30 cellular contexts compared by ENCODE assay signal in genomic region chr2:220876074-220876824, GRCh38.
"Had no signal": no experiment of that assay in that cellular context is flagged by ENCODE, and none has a peak within 500 bp of the region (broad histone marks: within the 10 kb centered on the region; RNA-seq: fewer than 3 reads in every experiment).

No MANE protein-coding gene starts in this region.

- H3K27ac ChIP-seq: VCaP had no signal

- H3K36me3 Mint-ChIP-seq: activated CD4-positive, alpha-beta memory T cell treated with anti-CD3 and anti-CD28 coated beads for 36 hours; activated naive CD4-positive, alpha-beta T cell treated with anti-CD3 and anti-CD28 coated beads, Interleukin-2, amount 10 ng/mL, durations not matched to agents 7 days and 5 days; activated naive CD8-positive, alpha-beta T cell; brain had no signal

- DNase-seq: activated B cell treated with CpG ODN at 0.5 μM for 24 hours; activated CD4-positive, alpha-beta memory T cell treated with anti-CD3 and anti-CD28 coated beads for 36 hours; activated CD4-positive, alpha-beta T cell treated with anti-CD3 and anti-CD28 coated beads for 4 hours; activated CD4-positive, alpha-beta T cell treated with anti-CD3 and anti-CD28 coated beads, Interleukin-2, amount 50 U/mL, for 1 hour; activated CD4-positive, CD25-positive, alpha-beta regulatory T cell treated with anti-CD3 and anti-CD28 coated beads, Interleukin-2, amount 50 U/mL, for 72 hours; activated CD8-positive, alpha-beta memory T cell treated with anti-CD3 and anti-CD28 coated beads, Interleukin-2, amount 50 U/mL, for 4 hours; activated effector memory CD4-positive, alpha-beta T cell treated with Interleukin-2 at 50 U/mL for 16 hours; activated naive CD4-positive, alpha-beta T cell treated with anti-CD3 and anti-CD28 coated beads, Interleukin-2, amount 10 ng/mL, durations not matched to agents 7 days and 5 days; activated naive CD8-positive, alpha-beta T cell treated with anti-CD3 and anti-CD28 coated beads, Interleukin-2, amount 50 U/mL, for 24 hours; activated T-cell treated with anti-CD3 and anti-CD28 coated beads, Interleukin-2, amount 50 U/mL, for 48 hours; anterior cingulate cortex; central memory CD4-positive, alpha-beta T cell; Karpas-422; NCI-H1105; NCI-H1417 treated with DMSO at 0.1 percent for 48 hours; NCI-H187 treated with DMSO at 0.1 percent for 48 hours; NCI-H2081; NCI-H2171 treated with DMSO at 0.1 percent for 48 hours; NCI-H345; NCI-H524 treated with DMSO at 0.1 percent for 48 hours; SHP77 treated with DMSO at 0.1 percent for 48 hours; T-helper 1 cell; T-helper 2 cell; T-helper 9 cell had no signal

- H3K27me3 Mint-ChIP-seq: activated B cell treated with CpG ODN at 0.5 μM for 24 hours; activated naive CD4-positive, alpha-beta T cell treated with anti-CD3 and anti-CD28 coated beads, Interleukin-2, amount 10 ng/mL, durations not matched to agents 7 days and 5 days; activated naive CD8-positive, alpha-beta T cell had no signal

- FAIRE-seq: bronchial epithelial cell had no signal

- H3K4me3 Mint-ChIP-seq: activated B cell treated with CpG ODN at 0.5 μM for 24 hours; activated CD4-positive, alpha-beta memory T cell treated with anti-CD3 and anti-CD28 coated beads for 36 hours; activated naive CD4-positive, alpha-beta T cell treated with anti-CD3 and anti-CD28 coated beads, Interleukin-2, amount 10 ng/mL, durations not matched to agents 7 days and 5 days; activated naive CD8-positive, alpha-beta T cell; activated naive CD8-positive, alpha-beta T cell treated with anti-CD3 and anti-CD28 coated beads, Interleukin-2, amount 50 U/mL, for 24 hours; brain had no signal

- H3K9me3 Mint-ChIP-seq: activated B cell treated with CpG ODN at 0.5 μM for 24 hours; activated CD4-positive, alpha-beta memory T cell treated with anti-CD3 and anti-CD28 coated beads for 36 hours; activated naive CD4-positive, alpha-beta T cell treated with anti-CD3 and anti-CD28 coated beads, Interleukin-2, amount 10 ng/mL, durations not matched to agents 7 days and 5 days had no signal

- H3K27ac Mint-ChIP-seq: activated B cell treated with CpG ODN at 0.5 μM for 24 hours; activated CD4-positive, alpha-beta memory T cell treated with anti-CD3 and anti-CD28 coated beads for 36 hours; activated naive CD4-positive, alpha-beta T cell treated with anti-CD3 and anti-CD28 coated beads, Interleukin-2, amount 10 ng/mL, durations not matched to agents 7 days and 5 days; activated naive CD8-positive, alpha-beta T cell; activated naive CD8-positive, alpha-beta T cell treated with anti-CD3 and anti-CD28 coated beads, Interleukin-2, amount 50 U/mL, for 24 hours; brain had no signal

- ATAC-seq: activated naive CD8-positive, alpha-beta T cell treated with anti-CD3 and anti-CD28 coated beads, Interleukin-2, amount 50 U/mL, for 24 hours; Panc1; SK-N-SH treated with all-trans-retinoic acid at 6 μM for 48 hours had no signal

- H3K4me1 Mint-ChIP-seq: activated B cell treated with CpG ODN at 0.5 μM for 24 hours; activated naive CD4-positive, alpha-beta T cell treated with anti-CD3 and anti-CD28 coated beads, Interleukin-2, amount 10 ng/mL, durations not matched to agents 7 days and 5 days; activated naive CD8-positive, alpha-beta T cell treated with anti-CD3 and anti-CD28 coated beads, Interleukin-2, amount 50 U/mL, for 24 hours had no signal
